Comparison of ENCODE assay signal across 21 cellular contexts in genomic region chr21:45545691-45546531, GRCh38. TPM values are rescaled to one million over a fixed set of nuclear protein-coding genes. Genes with fewer than 3 reads are reported as not detected.
A peak's percentile ranks its signal among the peaks of the same experiment; 100 is the strongest.
DNase-seq lines count a peak whose midpoint lies in the region; ATAC-seq and TF ChIP-seq lines count a peak whose summit lies in the region.
"Had no signal": no experiment of that assay in that cellular context is flagged by ENCODE, and none has a peak within 500 bp of the region (broad histone marks: within the 10 kb centered on the region; RNA-seq: fewer than 3 reads in every experiment).

No MANE protein-coding gene starts in this region.

- H3K27ac Mint-ChIP-seq in activated B cell treated with CpG ODN at 0.5 μM for 24 hours (peak overlapping the region; percentile 6), type B pancreatic cell (no peak overlapping the region)
- H3K27ac Mint-ChIP-seq in stimulated activated naive B cell treated with anti-CD40 and anti-IgM and Interleukin-4, amounts not matched to agents 10 μg/mL and 1 μg/mL and 100 μg/mL, for 72 hours: no peak overlapping the region
- H3K27ac Mint-ChIP-seq: effector memory CD8-positive, alpha-beta T cell had no signal

- ATAC-seq in left ventricle myocardium superior: no peak
- ATAC-seq in activated B cell treated with CpG ODN at 0.5 μM for 24 hours (ENCODE audit: low read depth): no peak
- ATAC-seq in HG02798 (IDR thresholded peaks at IDR 0.05; ENCODE audit: poor library complexity, unreplicated experiment): no peak
- ATAC-seq in stimulated activated naive B cell treated with anti-CD40 and anti-IgM and Interleukin-4, amounts not matched to agents 10 μg/mL and 1 μg/mL and 100 μg/mL, for 72 hours (replicated peaks): no peak
- ATAC-seq: effector memory CD8-positive, alpha-beta T cell; left colon; mucosa of descending colon had no signal

- DNase-seq in cardiac septum (ENCODE audit: low spot score): peak; percentile 62
- DNase-seq in left ventricle myocardium superior: no peak
- peak; percentile 11 for DNase-seq in activated B cell treated with CpG ODN at 0.5 μM for 24 hours
- peak; percentile 85 for DNase-seq in mesenteric fat pad (ENCODE audit: low spot score)
- peak; percentile 66 for DNase-seq in type B pancreatic cell (ENCODE audit: extremely low spot score, unreplicated experiment)
- no peak for DNase-seq in NCI-H526 (lab: John Stamatoyannopoulos, UW)
- no peak for DNase-seq in stimulated activated naive B cell treated with anti-CD40 and anti-IgM and Interleukin-4, amounts not matched to agents 10 μg/mL and 1 μg/mL and 100 μg/mL, for 72 hours
- DNase-seq: activated naive CD4-positive, alpha-beta T cell treated with Interleukin-2 at 50 U/mL for 16 hours; anterior cingulate cortex; effector memory CD8-positive, alpha-beta T cell; EL; NCI-H2107; NCI-H524 treated with DMSO at 0.1 percent for 48 hours; retina; SHP77 treated with DMSO at 0.1 percent for 48 hours; stimulated activated CD4-positive, alpha-beta T cell treated with anti-CD3 and anti-CD28 coated beads, Interleukin-15, amount 100 ng/mL, for 24 hours; T-helper 1 cell; thyroid gland had no signal

- H3K27me3 Mint-ChIP-seq in activated B cell treated with CpG ODN at 0.5 μM for 24 hours: no peaks in the 10 kb centered on the region
- peaks cover 7% of the 10 kb centered on the region for H3K27me3 Mint-ChIP-seq in type B pancreatic cell
- H3K27me3 Mint-ChIP-seq in stimulated activated naive B cell treated with anti-CD40 and anti-IgM and Interleukin-4, amounts not matched to agents 10 μg/mL and 1 μg/mL and 100 μg/mL, for 72 hours: no peaks in the 10 kb centered on the region
- H3K27me3 Mint-ChIP-seq: effector memory CD8-positive, alpha-beta T cell had no signal

- intact Hi-C loops in cardiac septum (cut with DNase I) (no loop called here), left ventricle myocardium superior (cut with micrococcal nuclease) (no loop called here), activated B cell treated with CpG ODN at 0.5 μM for 24 hours (cut with micrococcal nuclease) (no loop called here)

- H3K4me3 Mint-ChIP-seq in activated B cell treated with CpG ODN at 0.5 μM for 24 hours (no peak overlapping the region), type B pancreatic cell (peak overlapping the region; percentile 10)
- no peak overlapping the region for H3K4me3 Mint-ChIP-seq in stimulated activated naive B cell treated with anti-CD40 and anti-IgM and Interleukin-4, amounts not matched to agents 10 μg/mL and 1 μg/mL and 100 μg/mL, for 72 hours
- H3K4me3 Mint-ChIP-seq: effector memory CD8-positive, alpha-beta T cell had no signal

- TF ChIP-seq CTCF in activated B cell treated with CpG ODN at 0.5 μM for 24 hours (IDR thresholded peaks at IDR 0.05) (no peak), type B pancreatic cell (conservative IDR thresholded peaks at IDR 0.05) (no peak)

- CTCF ChIA-PET in activated B cell treated with CpG ODN at 0.5 μM for 24 hours (lab: Charles Lee): no interaction called here

- H3K4me1 Mint-ChIP-seq in activated B cell treated with CpG ODN at 0.5 μM for 24 hours: peaks cover 23% of the 10 kb centered on the region
- peaks cover 14% of the 10 kb centered on the region for H3K4me1 Mint-ChIP-seq in type B pancreatic cell (ENCODE audit: unreplicated experiment)
- H3K4me1 Mint-ChIP-seq in stimulated activated naive B cell treated with anti-CD40 and anti-IgM and Interleukin-4, amounts not matched to agents 10 μg/mL and 1 μg/mL and 100 μg/mL, for 72 hours: peaks cover 26 to 45% of the 10 kb centered on the region in 2 donors

- H3K36me3 Mint-ChIP-seq in activated B cell treated with CpG ODN at 0.5 μM for 24 hours (ENCODE audit: low read depth) (no peaks in the 10 kb centered on the region), type B pancreatic cell (no peaks in the 10 kb centered on the region)
- no peaks in the 10 kb centered on the region for H3K36me3 Mint-ChIP-seq in stimulated activated naive B cell treated with anti-CD40 and anti-IgM and Interleukin-4, amounts not matched to agents 10 μg/mL and 1 μg/mL and 100 μg/mL, for 72 hours

- POLR2A ChIA-PET in activated B cell treated with CpG ODN at 0.5 μM for 24 hours (lab: Charles Lee): no interaction called here

- H3K9me3 Mint-ChIP-seq in activated B cell treated with CpG ODN at 0.5 μM for 24 hours: no peaks in the 10 kb centered on the region
- H3K9me3 Mint-ChIP-seq in type B pancreatic cell: no peaks in the 10 kb centered on the region
- no peaks in the 10 kb centered on the region for H3K9me3 Mint-ChIP-seq in stimulated activated naive B cell treated with anti-CD40 and anti-IgM and Interleukin-4, amounts not matched to agents 10 μg/mL and 1 μg/mL and 100 μg/mL, for 72 hours
- H3K9me3 Mint-ChIP-seq: effector memory CD8-positive, alpha-beta T cell had no signal

RNA-seq across cellular contexts. Expression of gene SLC19A1, which starts 3.7 kb away (rescaled TPM):
- total RNA-seq in cardiac septum: 2.7 TPM
- 7.6 TPM for total RNA-seq in left ventricle myocardium superior
- total RNA-seq in activated B cell treated with CpG ODN at 0.5 μM for 24 hours: 7.4 and 10.7 TPM in 2 replicates
- 21.7 TPM for total RNA-seq in mesenteric fat pad
- 10.6 and 28.2 TPM in 2 replicates for total RNA-seq in type B pancreatic cell (ENCODE audit: low replicate concordance)

Comparison
In these comparisons a context has a peak if more than half of its experiments do, and no peak if none do; other contexts are left out.
1. DNase-seq: peak in cardiac septum (single experiment), activated B cell treated with CpG ODN at 0.5 μM for 24 hours (single experiment), mesenteric fat pad (single experiment) and type B pancreatic cell (single experiment); none in left ventricle myocardium superior (single experiment), NCI-H526 (0 of 2) and stimulated activated naive B cell treated with anti-CD40 and anti-IgM and Interleukin-4, amounts not matched to agents 10 μg/mL and 1 μg/mL and 100 μg/mL, for 72 hours (single experiment).